ENCODE assay signal across 9 cellular contexts in the genomic region with DNA sequence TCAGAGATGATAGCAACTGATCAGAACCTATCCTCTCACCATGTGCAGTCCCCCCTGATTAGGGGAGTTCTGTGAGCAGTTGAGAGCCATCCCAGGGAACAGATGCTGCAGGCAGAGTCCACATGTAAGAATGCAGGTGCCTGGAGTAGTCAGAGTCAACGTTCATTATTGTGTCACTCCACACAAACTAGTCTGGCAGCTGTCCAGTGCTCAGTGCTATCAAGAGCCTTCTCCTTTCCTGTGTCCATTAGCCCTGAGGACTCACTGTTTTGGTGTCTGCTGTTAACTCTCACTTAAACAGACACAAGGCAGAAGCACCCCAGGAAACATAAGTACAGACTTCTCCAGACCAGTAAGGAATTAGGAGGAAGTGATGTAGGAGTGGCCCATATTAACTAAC. TPM values are rescaled to one million over a fixed set of nuclear protein-coding genes. Genes with fewer than 3 reads are reported as not detected.
DNase-seq lines count a peak whose midpoint lies in the region; ATAC-seq and TF ChIP-seq lines count a peak whose summit lies in the region.
"Had no signal": no experiment of that assay in that cellular context is flagged by ENCODE, and none has a peak within 500 bp of the region (broad histone marks: within the 10 kb centered on the region; RNA-seq: fewer than 3 reads in every experiment).

No MANE protein-coding gene starts in this region.

- peaks cover 24% of the 10 kb centered on the region for H3K4me1 ChIP-seq in IMR-90 (ENCODE audit: control insufficient read depth, insufficient read depth, low read length)
- H3K4me1 ChIP-seq in stomach = peaks cover 0 to 19% (median 7%) of the 10 kb centered on the region in 4 donors

- no peak overlapping the region for H2AFZ ChIP-seq in IMR-90 (replicated peaks; ENCODE audit: low read length, poor library complexity)

- CTCF ChIA-PET in IMR-90 (lab: Yijun Ruan, JAX) = no interaction called here

- H2AK5ac ChIP-seq in IMR-90 (ENCODE audit: low read depth, low read length) = no peak overlapping the region

- no peaks in the 10 kb centered on the region for H4K20me1 ChIP-seq in IMR-90 (ENCODE audit: insufficient read depth, low read length)

- no peak for ATAC-seq in IMR-90 (ENCODE audit: low read depth)
- ATAC-seq in HG03175 (IDR thresholded peaks at IDR 0.05; ENCODE audit: unreplicated experiment) = no peak
- ATAC-seq in GM21737 (IDR thresholded peaks at IDR 0.05; ENCODE audit: unreplicated experiment) = no peak

- no peak overlapping the region for H3K4me3 ChIP-seq in IMR-90 (ENCODE audit: insufficient read depth, low read depth, low read length)
- H3K4me3 ChIP-seq in fibroblast of villous mesenchyme (ENCODE audit: low read depth, low read length) = no peak overlapping the region
- H3K4me3 ChIP-seq in stomach = no peak overlapping the region

- H2BK5ac ChIP-seq in IMR-90 (ENCODE audit: low read depth, low read length, poor library complexity, severe bottlenecking) = peak overlapping the region; percentile 34

- no peak for TF ChIP-seq CTCF in IMR-90 (conservative IDR thresholded peaks at IDR 0.05; ENCODE audit: low read depth, low read length)
- no peak for TF ChIP-seq CTCF in fibroblast of villous mesenchyme (IDR thresholded peaks at IDR 0.05; ENCODE audit: insufficient read depth, low read depth, low read length)
- no peak for TF ChIP-seq CTCF in stomach (IDR thresholded peaks at IDR 0.05)

- H3K4ac ChIP-seq in IMR-90 (ENCODE audit: low read depth, low read length) = 0 out of 2 replicates have a peak overlapping the region, but pooled peaks have one; percentile 2

- peak overlapping the region; percentile 7; the same call in 1 of the 3 replicates for H2BK15ac ChIP-seq in IMR-90 (ENCODE audit: low read depth, low read length)

- no peak overlapping the region for H3K4me2 ChIP-seq in IMR-90 (ENCODE audit: low read depth, low read length)

- H3K14ac ChIP-seq in IMR-90 (replicated peaks; ENCODE audit: low read depth, low read length) = no peak overlapping the region

- H2AK9ac ChIP-seq in IMR-90 (replicated peaks; ENCODE audit: low read depth, low read length, poor library complexity) = no peak overlapping the region

- no CpG with 5 or more reads among the region's 1 CpG for WGBS in IMR-90 (ENCODE audit: extremely low coverage in 2 of 2, insufficient read length in 1 of 2), 2 experiments
- 0 to 20% (median 4%) methylated on average over 1 of the region's 1 CpG for WGBS in stomach, 5 donors

- BruUV-seq in IMR-90 (replicated peaks; lab: Mats Ljungman, UMichigan) = no TSS peak

- TF ChIP-seq EP300 in stomach (IDR thresholded peaks at IDR 0.05) = no peak

- TF ChIP-seq RAD21 in IMR-90 (IDR thresholded peaks at IDR 0.05; ENCODE audit: low read length) = no peak

- POLR2A ChIA-PET in IMR-90 (lab: Charles Lee; ENCODE audit: unreplicated experiment) = no interaction called here

- peak overlapping the region; percentile 0; the same call in 1 of the 2 replicates for H4K5ac ChIP-seq in IMR-90 (ENCODE audit: low read depth, low read length)

- peak overlapping the region; percentile 14; the same call in 1 of the 2 replicates for H3K18ac ChIP-seq in IMR-90 (ENCODE audit: low read depth, low read length)

- dilution Hi-C loops in IMR-90 (cut with HindIII; ENCODE audit: low sequenced_read_pairs, unreplicated experiment) = no loop called here

- DNase-seq in IMR-90 (peak; percentile 79), RPMI7951 (ENCODE audit: low read depth) (peak; percentile 88), fibroblast of villous mesenchyme (ENCODE audit: low read depth) (peak; percentile 74), stomach (peak; percentile 29), NCI-H1417 treated with DMSO at 0.1 percent for 48 hours (lab: John Stamatoyannopoulos, UW) (no peak)
- DNase-seq: activated CD4-positive, alpha-beta T cell treated with anti-CD3 and anti-CD28 coated beads for 4 hours had no signal

- H3K36me3 ChIP-seq in IMR-90 (ENCODE audit: control insufficient read depth, insufficient read depth, low read length) = no peaks in the 10 kb centered on the region
- H3K36me3 ChIP-seq in stomach = no peaks in the 10 kb centered on the region
- H3K36me3 ChIP-seq: neutrophil had no signal

- H3K23ac ChIP-seq in IMR-90 (ENCODE audit: low read depth, low read length) = no peak overlapping the region

- H3K27me3 ChIP-seq in IMR-90 (ENCODE audit: control insufficient read depth, insufficient read depth, low read length) (no peaks in the 10 kb centered on the region), stomach (no peaks in the 10 kb centered on the region)
- H3K27me3 ChIP-seq: neutrophil had no signal

- peaks cover 8 to 19% of the 10 kb centered on the region in 2 experiments for H3K79me1 ChIP-seq in IMR-90 (ENCODE audit: low read depth in 1 of 2, low read length in 2 of 2)

- H2BK120ac ChIP-seq in IMR-90 (ENCODE audit: low read depth, low read length) = peak overlapping the region; percentile 7; the same call in 1 of the 2 replicates

- intact Hi-C loops in IMR-90 (cut with micrococcal nuclease) = loop anchor here (5.0 kb wide), 2 partner anchors 52 to 167 kb away; no protein-coding TSS in a partner anchor
- intact Hi-C loops in stomach (cut with DNase I; ENCODE audit: low total_unique reads) = no loop called here

- H4K91ac ChIP-seq in IMR-90 (ENCODE audit: insufficient read depth, low read depth, low read length) = no peak overlapping the region; the same call in 1 of the 2 replicates

- no peak overlapping the region for H3K9ac ChIP-seq in IMR-90 (ENCODE audit: low read depth, low read length)

- TF ChIP-seq POLR2A in IMR-90 (IDR thresholded peaks at IDR 0.05; ENCODE audit: low read depth, low read length) (no peak), stomach (IDR thresholded peaks at IDR 0.05) (no peak)

- H2BK20ac ChIP-seq in IMR-90 (ENCODE audit: low read depth, low read length) = no peak overlapping the region; the same call in 1 of the 2 replicates

- H3K27ac ChIP-seq in IMR-90 (ENCODE audit: insufficient read depth, low read length) = no peak overlapping the region
- no peak overlapping the region for H3K27ac ChIP-seq in stomach
- H3K27ac ChIP-seq: neutrophil had no signal

- H3K9me3 ChIP-seq in IMR-90 (ENCODE audit: control insufficient read depth, insufficient read depth, low read length) (no peaks in the 10 kb centered on the region), stomach (peaks cover 0 to 6% (median 0%) of the 10 kb centered on the region in 4 donors)
- H3K9me3 ChIP-seq: neutrophil had no signal

- H3K9me1 ChIP-seq in IMR-90 (ENCODE audit: insufficient read depth, low read length) = peaks cover 14% of the 10 kb centered on the region

- H3K56ac ChIP-seq in IMR-90 (ENCODE audit: extremely low read depth, insufficient read depth, low read length) = no peak overlapping the region

- H4K8ac ChIP-seq in IMR-90 (ENCODE audit: low read depth in 2 of 2, low read length in 2 of 2) = 0 out of 4 replicates have a peak overlapping the region, but pooled peaks of 1 of the 2 experiments have one; percentile 11

- in situ Hi-C loops in IMR-90 (cut with MboI; ENCODE audit: low sequenced_read_pairs) = no loop called here

TF ChIP-seq in IMR-90, 13 proteins besides CTCF, POLR2A, EP300 and RAD21:
- TF ChIP-seq MAFK (IDR thresholded peaks at IDR 0.05; ENCODE audit: low read depth, low read length) (no peak), RFX5 (IDR thresholded peaks at IDR 0.05; ENCODE audit: low read depth, low read length) (no peak), CEBPB (IDR thresholded peaks at IDR 0.05; ENCODE audit: low read depth, low read length) (peak; percentile 0; the same call in 1 of the 2 replicates)

RNA-seq across cellular contexts. Expression of gene SH3TC2, which starts 2.5 kb away (rescaled TPM):
- total RNA-seq in IMR-90 (2012; rRNA removed) (7.8 and 7.9 TPM in 2 replicates), fibroblast of villous mesenchyme (3.9 and 13.4 TPM in 2 replicates), stomach (1 to 10 TPM in 1 of 5 donors, under 1 TPM in 3, not detected in 1; under 0.01 to 3.1 (median 0.44) TPM)
- polyA plus RNA-seq in IMR-90 (2012; rRNA removed) (3.3 and 3.4 TPM in 2 replicates), stomach (under 1 TPM; 0.06 to 0.75 (median 0.46) TPM)
- polyA plus RNA-seq in IMR-90 (2012; cell fraction: cytosol; rRNA removed) = 1.2 and 1.4 TPM in 2 replicates
- polyA plus RNA-seq in IMR-90 (2012; cell fraction: nucleus; rRNA removed; ENCODE audit: low replicate concordance) = 6.8 and 7.3 TPM in 2 replicates
- total RNA-seq in RPMI7951 (2014; rRNA removed; shearing (Covaris generic)) = 9.3 and 13.0 TPM in 2 replicates
